ENCODE assay signal across 8 cellular contexts in genomic region chr6:5214570-5215052, GRCh38.
DNase-seq lines count a peak whose midpoint lies in the region; ATAC-seq and TF ChIP-seq lines count a peak whose summit lies in the region.

No MANE protein-coding gene starts in this region.

- DNase-seq in ACHN, result peak; percentile 34
- DNase-seq in GM13976 (ENCODE audit: low spot score), result no peak
- DNase-seq in SKM-1 (lab: John Stamatoyannopoulos, UW; ENCODE audit: unreplicated experiment), result peak; percentile 2
- DNase-seq in fibroblast of gingiva (ENCODE audit: low read depth), result peak; percentile 25
- peak; percentile 60 for DNase-seq in pons (ENCODE audit: low spot score)
- no peak for DNase-seq in amniotic stem cell (lab: John Stamatoyannopoulos, UW)
- DNase-seq in NCI-H146 (lab: John Stamatoyannopoulos, UW), result no peak

- in situ Hi-C loops in ACHN (cut with HindIII; ENCODE audit: low pct_ligation_motif_present, low pct_unique_long_range_greater_than_20kb, low sequenced_read_pairs) (no loop called here), GM13976 (cut with MboI; ENCODE audit: low sequenced_read_pairs, unreplicated experiment) (no loop called here)

- peak; percentile 45 for TF ChIP-seq CTCF in GM13976 (IDR thresholded peaks at IDR 0.05; ENCODE audit: borderline replicate concordance, control extremely low read depth, extremely low read depth, insufficient read depth, missing control alignments)

- no peak for ATAC-seq in GM18873 (IDR thresholded peaks at IDR 0.05; ENCODE audit: low FRiP score, unreplicated experiment)

Comparison
In these comparisons a context has a peak if more than half of its experiments do, and no peak if none do; other contexts are left out.
1. DNase-seq: peak in ACHN (single experiment), SKM-1 (single experiment), fibroblast of gingiva (single experiment) and pons (single experiment); none in GM13976 (single experiment), amniotic stem cell (single experiment) and NCI-H146 (single experiment).